In genomic region chr2:163173591-163173990, GRCh38 we compare ENCODE assay signal across 24 cellular contexts.
"Had no signal": no experiment of that assay in that cellular context is flagged by ENCODE, and none has a peak within 500 bp of the region (broad histone marks: within the 10 kb centered on the region; RNA-seq: fewer than 3 reads in every experiment).

No MANE protein-coding gene starts in this region.

- H3K27me3 ChIP-seq: breast epithelium, SJCRH30 had no signal

- DNase-seq: activated CD4-positive, alpha-beta memory T cell treated with anti-CD3 and anti-CD28 coated beads for 36 hours; activated CD4-positive, alpha-beta T cell treated with anti-CD3 and anti-CD28 coated beads, Interleukin-2, amount 10 ng/mL, durations not matched to agents 7 days and 5 days; activated CD4-positive, CD25-positive, alpha-beta regulatory T cell; activated CD8-positive, alpha-beta memory T cell treated with anti-CD3 and anti-CD28 coated beads for 24 hours; activated effector memory CD4-positive, alpha-beta T cell treated with anti-CD3 and anti-CD28 coated beads, Interleukin-2, amount 50 U/mL, for 16 hours; activated naive CD4-positive, alpha-beta T cell treated with anti-CD3 and anti-CD28 coated beads for 36 hours; activated T-cell treated with anti-CD3 and anti-CD28 coated beads, Interleukin-2, amount 50 U/mL, for 4 hours; anterior cingulate cortex; KG1; NCI-H1048; NCI-H146; NCI-H187 treated with DMSO at 0.1 percent for 48 hours; NCI-H2081 treated with DMSO at 0.1 percent for 48 hours; NCI-H2171 treated with DMSO at 0.1 percent for 48 hours; NCI-H226; NCI-H82; Right ventricle myocardium superior; SJCRH30; SK-N-SH; T-helper 1 cell had no signal

- H3K4me2 ChIP-seq: SK-N-SH had no signal

- H3K4me3 ChIP-seq: breast epithelium, SJCRH30 had no signal

- H3K9me3 ChIP-seq: breast epithelium, SJCRH30, SK-N-SH had no signal

- H3K27ac ChIP-seq: breast epithelium, RWPE1, SJCRH30, VCaP had no signal

- ATAC-seq: activated T-cell treated with anti-CD3 and anti-CD28 coated beads, Interleukin-2, amount 50 U/mL, for 4 hours; Panc1 had no signal

- H3K36me3 ChIP-seq: breast epithelium, SJCRH30 had no signal

- H3K9ac ChIP-seq: SK-N-SH had no signal

- H3K4me1 ChIP-seq: breast epithelium, SJCRH30 had no signal
